Comparison of ENCODE assay signal across 4 cellular contexts in the genomic region with DNA sequence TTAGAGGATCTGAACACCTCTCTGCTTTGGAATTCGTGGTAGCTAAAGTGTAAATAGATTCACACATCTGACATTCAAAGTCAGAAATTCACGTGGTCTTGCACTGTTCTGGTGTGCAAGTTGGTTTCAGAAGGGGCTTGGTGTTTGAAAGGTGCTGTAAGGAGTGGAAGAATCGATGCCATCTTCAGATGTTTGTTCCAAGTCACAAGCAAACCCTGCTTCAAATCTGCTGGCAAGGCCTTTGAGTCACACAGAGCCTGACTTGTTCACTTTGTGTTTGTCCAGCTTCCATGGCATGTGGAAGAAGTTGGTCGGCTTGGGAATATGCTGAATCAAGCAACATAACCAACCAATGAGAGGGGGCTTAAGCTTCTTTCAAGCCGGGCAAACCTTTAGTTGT. TPM values are rescaled to one million over a fixed set of nuclear protein-coding genes. Genes with fewer than 3 reads are reported as not detected.
"Had no signal": no experiment of that assay in that cellular context is flagged by ENCODE, and none has a peak within 500 bp of the region (broad histone marks: within the 10 kb centered on the region; RNA-seq: fewer than 3 reads in every experiment).

No MANE protein-coding gene starts in this region.

- H3K4me3 ChIP-seq: GM12878 had no signal

- DNase-seq: GDM1, GF-D8 had no signal

RNA-seq across cellular contexts. Expression of a gene that starts 44.3 kb away (rescaled TPM):
- total RNA-seq: G401, GM12878 had no signal
